4 cellular contexts compared by ENCODE assay signal in genomic region chr5:751992-752391, GRCh38. TPM values are rescaled to one million over a fixed set of nuclear protein-coding genes. Genes with fewer than 3 reads are reported as not detected.
"Had no signal": no experiment of that assay in that cellular context is flagged by ENCODE, and none has a peak within 500 bp of the region (broad histone marks: within the 10 kb centered on the region; RNA-seq: fewer than 3 reads in every experiment).

No MANE protein-coding gene starts in this region.

RNA-seq across cellular contexts. Expression of gene ZDHHC11B, which starts 32.5 kb away (rescaled TPM):
- total RNA-seq: activated CD4-positive, alpha-beta T cell treated with anti-CD3 and anti-CD28 coated beads, Interleukin-2, amount 10 ng/mL, durations not matched to agents 24 days and 14 days; activated naive CD4-positive, alpha-beta T cell treated with anti-CD3 and anti-CD28 coated beads for 36 hours; activated naive CD8-positive, alpha-beta T cell treated with anti-CD3 and anti-CD28 coated beads for 36 hours; T-helper 1 cell treated with Interleukin-12 subunit alpha and Interleukin-12 subunit beta and Interleukin-4 antibody, amounts not matched to agents 30 ng/mL and 1 ng/mL, for 36 hours had no signal

RNA-seq across cellular contexts. Expression of gene TPPP, which starts 58.8 kb away (rescaled TPM):
- total RNA-seq: activated CD4-positive, alpha-beta T cell treated with anti-CD3 and anti-CD28 coated beads, Interleukin-2, amount 10 ng/mL, durations not matched to agents 24 days and 14 days had no signal
